29 cellular contexts compared by ENCODE assay signal in genomic region chr15:63369766-63370165, GRCh38. TPM values are rescaled to one million over a fixed set of nuclear protein-coding genes. Genes with fewer than 3 reads are reported as not detected.
A peak's percentile ranks its signal among the peaks of the same experiment; 100 is the strongest.
DNase-seq lines count a peak whose midpoint lies in the region; ATAC-seq and TF ChIP-seq lines count a peak whose summit lies in the region.
"Had no signal": no experiment of that assay in that cellular context is flagged by ENCODE, and none has a peak within 500 bp of the region (broad histone marks: within the 10 kb centered on the region; RNA-seq: fewer than 3 reads in every experiment).

No MANE protein-coding gene starts in this region.

- no peaks in the 10 kb centered on the region for H3K9me2 ChIP-seq in GM23338 (ENCODE audit: insufficient read depth)

- H3K4me3 Mint-ChIP-seq in activated T-cell treated with anti-CD3 and anti-CD28 coated beads, Interleukin-2, amount 50 U/mL, for 24 hours, result no peak overlapping the region
- H3K4me3 Mint-ChIP-seq in HFFc6 (no peak overlapping the region), GM23338 (no peak overlapping the region)
- H3K4me3 Mint-ChIP-seq: activated naive CD8-positive, alpha-beta T cell treated with anti-CD3 and anti-CD28 coated beads, Interleukin-2, amount 50 U/mL, for 24 hours; activated T-cell treated with anti-CD3 and anti-CD28 coated beads, Interleukin-2, amount 50 U/mL, for 4 hours; central memory CD8-positive, alpha-beta T cell; dendritic cell treated with granulocyte-macrophage colony-stimulating factor and Interleukin-4, amounts not matched to agents 40 ng/mL and 50 ng/mL, for 4 days; endodermal cell; neural progenitor cell; WTC11 had no signal

- no peaks in the 10 kb centered on the region for H3K27me3 ChIP-seq in adipocyte (replicated peaks; ENCODE audit: control insufficient read depth, insufficient read depth, low read length)
- H3K27me3 ChIP-seq in GM23338 (ENCODE audit: insufficient read depth), result no peaks in the 10 kb centered on the region
- H3K27me3 ChIP-seq in effector memory CD4-positive, alpha-beta T cell (replicated peaks; ENCODE audit: control insufficient read depth, insufficient read depth, low read length, poor library complexity, severe bottlenecking), result no peaks in the 10 kb centered on the region
- H3K27me3 ChIP-seq: esophagus muscularis mucosa, hepatocyte, neural progenitor cell, Peyer's patch, right atrium auricular region, SJCRH30 had no signal

- H3K79me2 ChIP-seq in GM23338 (replicated peaks; ENCODE audit: insufficient read depth), result no peaks in the 10 kb centered on the region
- H3K79me2 ChIP-seq: hepatocyte had no signal

- no peak overlapping the region for H3K4me2 ChIP-seq in GM23338
- H3K4me2 ChIP-seq: hepatocyte, KMS-11, neural progenitor cell had no signal

- no peak for TF ChIP-seq CTCF in GM13976 (IDR thresholded peaks at IDR 0.05; ENCODE audit: borderline replicate concordance, control extremely low read depth, extremely low read depth, insufficient read depth, missing control alignments)
- no peak for TF ChIP-seq CTCF in fibroblast of the aortic adventitia (IDR thresholded peaks at IDR 0.05; ENCODE audit: insufficient read depth, low read length)
- no peak for TF ChIP-seq CTCF in HFFc6 (IDR thresholded peaks at IDR 0.05)
- TF ChIP-seq CTCF in GM23338 (conservative IDR thresholded peaks at IDR 0.05; ENCODE audit: low read depth in 2 of 2), result no peak

- peaks cover 52% of the 10 kb centered on the region for H3K4me1 ChIP-seq in adipocyte (ENCODE audit: control insufficient read depth, insufficient read depth, low read length)
- H3K4me1 ChIP-seq in GM23338 (ENCODE audit: insufficient read depth), result peaks cover 17% of the 10 kb centered on the region; the same call in 1 of the 2 replicates
- H3K4me1 ChIP-seq in effector memory CD4-positive, alpha-beta T cell (ENCODE audit: control insufficient read depth, insufficient read depth, low read length, poor library complexity, severe bottlenecking), result no peaks in the 10 kb centered on the region
- H3K4me1 ChIP-seq: neural progenitor cell had no signal

- H3K4me1 Mint-ChIP-seq in activated T-cell treated with anti-CD3 and anti-CD28 coated beads, Interleukin-2, amount 50 U/mL, for 24 hours (ENCODE audit: low read depth), result peaks cover 25% of the 10 kb centered on the region
- H3K4me1 Mint-ChIP-seq in HFFc6 (ENCODE audit: low read depth) (peaks cover 75% of the 10 kb centered on the region), GM23338 (peaks cover 28% of the 10 kb centered on the region)
- H3K4me1 Mint-ChIP-seq: central memory CD8-positive, alpha-beta T cell had no signal

- in situ Hi-C loops in GM13976 (cut with MboI; ENCODE audit: low sequenced_read_pairs, unreplicated experiment), result no loop called here

- H2AFZ ChIP-seq in GM23338, result no peak overlapping the region
- H2AFZ ChIP-seq: hepatocyte, neural progenitor cell had no signal

- no peak overlapping the region for H3K27ac Mint-ChIP-seq in activated T-cell treated with anti-CD3 and anti-CD28 coated beads, Interleukin-2, amount 50 U/mL, for 24 hours
- no peak overlapping the region for H3K27ac Mint-ChIP-seq in HFFc6
- H3K27ac Mint-ChIP-seq in GM23338, result no peak overlapping the region
- H3K27ac Mint-ChIP-seq: activated naive CD8-positive, alpha-beta T cell treated with anti-CD3 and anti-CD28 coated beads, Interleukin-2, amount 50 U/mL, for 24 hours; dendritic cell treated with granulocyte-macrophage colony-stimulating factor and Interleukin-4, amounts not matched to agents 40 ng/mL and 50 ng/mL, for 4 days; endodermal cell; neural progenitor cell had no signal

- H3K27ac ChIP-seq in skin epidermis (peak overlapping the region in 12 of 21 experiments; percentile 19 to 81 (median 50)), GM23338 (ENCODE audit: low read depth) (no peak overlapping the region)
- H3K27ac ChIP-seq in effector memory CD4-positive, alpha-beta T cell (ENCODE audit: insufficient read depth, low read length, poor library complexity, severe bottlenecking), result no peak overlapping the region
- H3K27ac ChIP-seq: hepatocyte, KMS-11, neural progenitor cell, Peyer's patch, right atrium auricular region, SJCRH30 had no signal

- DNase-seq in GM13976 (ENCODE audit: low spot score), result peak; percentile 7
- DNase-seq in adipocyte (ENCODE audit: low read depth), result peak; percentile 40
- DNase-seq in fibroblast of the aortic adventitia (ENCODE audit: low read depth), result peak; percentile 53
- no peak for DNase-seq in activated T-cell treated with anti-CD3 and anti-CD28 coated beads, Interleukin-2, amount 50 U/mL, for 24 hours
- DNase-seq in HFFc6, result no peak
- DNase-seq in GM23338 (ENCODE audit: low spot score), result no peak
- no peak for DNase-seq in effector memory CD4-positive, alpha-beta T cell
- DNase-seq: activated CD4-positive, alpha-beta T cell treated with anti-CD3 and anti-CD28 coated beads, Interleukin-2, amount 50 U/mL, for 1 hour; activated naive CD4-positive, alpha-beta T cell; activated naive CD8-positive, alpha-beta T cell treated with anti-CD3 and anti-CD28 coated beads, Interleukin-2, amount 50 U/mL, for 24 hours; activated T-cell treated with anti-CD3 and anti-CD28 coated beads, Interleukin-2, amount 50 U/mL, for 4 hours; DMS153; NCI-H1417; NCI-H2081; Peyer's patch; stimulated activated CD4-positive, alpha-beta T cell treated with anti-CD3 and anti-CD28 coated beads, Interleukin-4, amount 100 ng/mL, for 1 hour; trophoblast cell had no signal

- H3F3A ChIP-seq in GM23338 (replicated peaks; ENCODE audit: low read depth), result no peaks in the 10 kb centered on the region

- no peaks in the 10 kb centered on the region for H3K27me3 Mint-ChIP-seq in activated T-cell treated with anti-CD3 and anti-CD28 coated beads, Interleukin-2, amount 50 U/mL, for 24 hours
- peaks cover 3% of the 10 kb centered on the region for H3K27me3 Mint-ChIP-seq in HFFc6 (ENCODE audit: insufficient read depth)
- H3K27me3 Mint-ChIP-seq in GM23338 (ENCODE audit: insufficient read depth, low read depth, poor library complexity), result peaks cover 4% of the 10 kb centered on the region

- peaks cover 7% of the 10 kb centered on the region for H3K36me3 ChIP-seq in adipocyte (ENCODE audit: control insufficient read depth, insufficient read depth, low read length, severe bottlenecking)
- no peaks in the 10 kb centered on the region for H3K36me3 ChIP-seq in GM23338 (ENCODE audit: insufficient read depth)
- H3K36me3 ChIP-seq in effector memory CD4-positive, alpha-beta T cell (ENCODE audit: control insufficient read depth, insufficient read depth, low read length), result no peaks in the 10 kb centered on the region
- H3K36me3 ChIP-seq: esophagus muscularis mucosa, neural progenitor cell, Peyer's patch, right atrium auricular region, SJCRH30 had no signal

- no peaks in the 10 kb centered on the region for H3K36me3 Mint-ChIP-seq in activated T-cell treated with anti-CD3 and anti-CD28 coated beads, Interleukin-2, amount 50 U/mL, for 24 hours (ENCODE audit: low read depth)
- 0 out of 2 replicates have a peak, but pooled peaks cover 3% of the 10 kb centered on the region for H3K36me3 Mint-ChIP-seq in HFFc6 (ENCODE audit: low read depth)
- H3K36me3 Mint-ChIP-seq in GM23338 (ENCODE audit: low read depth), result no peaks in the 10 kb centered on the region
- H3K36me3 Mint-ChIP-seq: WTC11 had no signal

- H3K9ac ChIP-seq in adipocyte (ENCODE audit: low read length), result no peak overlapping the region
- H3K9ac ChIP-seq: KMS-11, neural progenitor cell had no signal

- H4K20me1 ChIP-seq in GM23338 (replicated peaks; ENCODE audit: insufficient read depth), result no peaks in the 10 kb centered on the region

- no peak for ATAC-seq in GM23338
- ATAC-seq: activated naive CD8-positive, alpha-beta T cell treated with anti-CD3 and anti-CD28 coated beads, Interleukin-2, amount 50 U/mL, for 24 hours; activated T-cell treated with anti-CD3 and anti-CD28 coated beads, Interleukin-2, amount 50 U/mL, for 4 hours; WTC11 had no signal

- no peaks in the 10 kb centered on the region for H3K9me3 Mint-ChIP-seq in activated T-cell treated with anti-CD3 and anti-CD28 coated beads, Interleukin-2, amount 50 U/mL, for 24 hours
- H3K9me3 Mint-ChIP-seq in HFFc6 (no peaks in the 10 kb centered on the region), GM23338 (no peaks in the 10 kb centered on the region)
- H3K9me3 Mint-ChIP-seq: activated naive CD8-positive, alpha-beta T cell treated with anti-CD3 and anti-CD28 coated beads, Interleukin-2, amount 50 U/mL, for 24 hours; activated T-cell treated with anti-CD3 and anti-CD28 coated beads, Interleukin-2, amount 50 U/mL, for 4 hours; central memory CD8-positive, alpha-beta T cell; dendritic cell treated with granulocyte-macrophage colony-stimulating factor and Interleukin-4, amounts not matched to agents 40 ng/mL and 50 ng/mL, for 4 days; endodermal cell; neural progenitor cell; WTC11 had no signal

- H3K4me3 ChIP-seq in adipocyte (ENCODE audit: low read length) (no peak overlapping the region), fibroblast of the aortic adventitia (ENCODE audit: low read depth, low read length) (no peak overlapping the region), skin epidermis (no peak overlapping the region), GM23338 (no peak overlapping the region)
- no peak overlapping the region for H3K4me3 ChIP-seq in effector memory CD4-positive, alpha-beta T cell (ENCODE audit: insufficient read depth, low read depth, low read length, poor library complexity, severe bottlenecking)
- H3K4me3 ChIP-seq: esophagus muscularis mucosa, hepatocyte, lung, neural progenitor cell, Peyer's patch, right atrium auricular region, SJCRH30 had no signal

- H3K9me3 ChIP-seq in adipocyte (ENCODE audit: control insufficient read depth, low read length), result no peaks in the 10 kb centered on the region
- H3K9me3 ChIP-seq in effector memory CD4-positive, alpha-beta T cell (ENCODE audit: control insufficient read depth, low read length), result no peaks in the 10 kb centered on the region
- H3K9me3 ChIP-seq: esophagus muscularis mucosa, Peyer's patch, right atrium auricular region, SJCRH30 had no signal

TF ChIP-seq in GM23338, 12 proteins besides CTCF, POLR2A, EP300 and RAD21 (continues in another document):
- no peak for TF ChIP-seq CREB1 (CRISPR knock-in tag; IDR thresholded peaks at IDR 0.05; ENCODE audit: low read depth)
- TF ChIP-seq EZH2 (IDR thresholded peaks at IDR 0.05; ENCODE audit: low read depth, unreplicated experiment), result no peak
- TF ChIP-seq ZNF331 (CRISPR knock-in tag; IDR thresholded peaks at IDR 0.05; ENCODE audit: low read depth), result no peak
- TF ChIP-seq POLR2AphosphoS5 (IDR thresholded peaks at IDR 0.05; ENCODE audit: low read depth), result no peak
- TF ChIP-seq NANOG (IDR thresholded peaks at IDR 0.05; ENCODE audit: borderline replicate concordance), result no peak
- no peak for TF ChIP-seq STAT1 (IDR thresholded peaks at IDR 0.05; ENCODE audit: unreplicated experiment)
- TF ChIP-seq JUNB (IDR thresholded peaks at IDR 0.05; ENCODE audit: unreplicated experiment), result no peak

RNA-seq across cellular contexts. Expression of gene CA12, which starts 11.9 kb away (rescaled TPM):
- total RNA-seq in fibroblast of the aortic adventitia (ENCODE audit: low replicate concordance), result 21.5 and 174 TPM in 2 replicates
- 10 to 100 TPM in 4 of 6 experiments, 1 to 10 TPM in 2; 8.3 to 18.2 (median 15.8) TPM for total RNA-seq in HFFc6 (2021; fragmentation: NEBNext Ultra II Directional; extraction: Animal tissue kit (Norgen Biotek cat#: 25700))
- 2.9 and 5.2 TPM in 2 replicates for total RNA-seq in GM23338 (2014; rRNA removed; shearing (Covaris generic))
- polyA plus RNA-seq in GM23338 (2016; fragmentation: Nextera tagmentation; extraction: Ambion mirVana), result 2.7 and 2.9 TPM in 2 replicates

Comparison
In these comparisons a context has a peak if more than half of its experiments do, and no peak if none do; other contexts are left out.
1. DNase-seq: peak in GM13976 (single experiment), adipocyte (single experiment) and fibroblast of the aortic adventitia (single experiment); none in activated T-cell treated with anti-CD3 and anti-CD28 coated beads, Interleukin-2, amount 50 U/mL, for 24 hours (single experiment), HFFc6 (single experiment), GM23338 (single experiment) and effector memory CD4-positive, alpha-beta T cell (0 of 3).
2. H3K27ac ChIP-seq: peak in skin epidermis (12 of 21); none in GM23338 (single experiment) and effector memory CD4-positive, alpha-beta T cell (single experiment).